Comparison of ENCODE assay signal across 1 cellular context in genomic region chr15:42056934-42057743, GRCh38.
TF ChIP-seq lines count a peak whose summit lies in the region.

No MANE protein-coding gene starts in this region.

TF ChIP-seq in GM12878, 131 proteins besides CTCF, POLR2A, EP300 and RAD21 (continued from another document):
- no peak for TF ChIP-seq REST (IDR thresholded peaks at IDR 0.05; ENCODE audit: low read depth, low read length)
- TF ChIP-seq SUPT20H (IDR thresholded peaks at IDR 0.05; ENCODE audit: borderline replicate concordance, control insufficient read depth, low read depth, low read length) = no peak
- peak; percentile 83 for TF ChIP-seq SMC3 (IDR thresholded peaks at IDR 0.05; ENCODE audit: borderline replicate concordance, low read length)
- TF ChIP-seq RELA (IDR thresholded peaks at IDR 0.05; ENCODE audit: borderline replicate concordance, partially characterized antibody) = peak; percentile 20
- TF ChIP-seq NFXL1 (IDR thresholded peaks at IDR 0.05; ENCODE audit: borderline replicate concordance) = no peak
- no peak for TF ChIP-seq POLR2AphosphoS5 (IDR thresholded peaks at IDR 0.05; ENCODE audit: low read length)
- no peak for TF ChIP-seq TCF12 (IDR thresholded peaks at IDR 0.05; ENCODE audit: low read depth, low read length)
- TF ChIP-seq PAX5 (IDR thresholded peaks at IDR 0.05; ENCODE audit: borderline replicate concordance, low read depth, low read length) = no peak
